12 cellular contexts compared by ENCODE assay signal in the genomic region with DNA sequence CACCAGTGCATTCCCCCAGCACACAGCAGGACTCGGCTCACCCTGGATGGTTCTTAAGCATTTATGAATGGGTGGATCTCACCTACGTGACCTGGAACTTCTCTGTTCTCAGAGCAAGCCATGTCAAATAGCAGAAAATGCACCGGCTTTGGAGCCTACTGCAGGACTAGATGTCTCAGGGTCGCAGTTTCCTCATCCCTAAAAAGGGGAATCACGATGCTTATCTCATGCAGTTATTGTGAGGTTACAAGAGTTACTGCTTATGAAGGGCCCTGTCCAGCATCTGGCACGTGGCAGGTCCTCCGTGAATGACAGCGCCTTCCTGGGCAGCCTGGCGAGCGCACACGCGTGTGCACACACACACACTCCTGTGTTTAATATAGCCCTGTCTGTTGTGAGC.
DNase-seq lines count a peak whose midpoint lies in the region; ATAC-seq and TF ChIP-seq lines count a peak whose summit lies in the region.
"Had no signal": no experiment of that assay in that cellular context is flagged by ENCODE, and none has a peak within 500 bp of the region (broad histone marks: within the 10 kb centered on the region; RNA-seq: fewer than 3 reads in every experiment).

No MANE protein-coding gene starts in this region.

- no peak for ATAC-seq in left cardiac atrium
- ATAC-seq in gastroesophageal sphincter = no peak
- ATAC-seq in GM18907 (IDR thresholded peaks at IDR 0.05; ENCODE audit: unreplicated experiment) = no peak
- ATAC-seq in upper lobe of right lung = no peak

- DNase-seq in cardiac muscle cell (ENCODE audit: low read depth in 1 of 2, low spot score in 1 of 2) (no peak), left cardiac atrium (no peak), transverse colon (no peak), upper lobe of right lung (no peak), A172 (ENCODE audit: low spot score) (no peak)
- DNase-seq: activated T-cell treated with anti-CD3 and anti-CD28 coated beads, Interleukin-2, amount 50 U/mL, for 4 hours; mammary epithelial cell; MM.1S had no signal

- H3K27me3 ChIP-seq in cardiac muscle cell (no peaks in the 10 kb centered on the region), OCI-LY3 (ENCODE audit: low read depth, low read length) (no peaks in the 10 kb centered on the region), gastroesophageal sphincter (no peaks in the 10 kb centered on the region), transverse colon (no peaks in the 10 kb centered on the region), upper lobe of right lung (no peaks in the 10 kb centered on the region)
- H3K27me3 ChIP-seq: SJSA1 had no signal

- H3K9me3 ChIP-seq in cardiac muscle cell (ENCODE audit: low read depth) (no peaks in the 10 kb centered on the region), OCI-LY3 (ENCODE audit: insufficient read depth, low read length) (no peaks in the 10 kb centered on the region), gastroesophageal sphincter (no peaks in the 10 kb centered on the region), transverse colon (no peaks in the 10 kb centered on the region), upper lobe of right lung (no peaks in the 10 kb centered on the region)
- H3K9me3 ChIP-seq: SJSA1 had no signal

- 69 to 77% methylated on average over 7 to 9 of the region's 12 CpGs for WGBS in gastroesophageal sphincter (ENCODE audit: low coverage in 1 of 2), 2 donors
- 90 to 100% methylated on average over 1 to 12 of the region's 12 CpGs for whole genome bisulfite sequencing in transverse colon (ENCODE audit: low coverage in 1 of 2), 2 donors

- intact Hi-C loops in left cardiac atrium (cut with DNase I) = no loop called here
- intact Hi-C loops in transverse colon (cut with DNase I; ENCODE audit: low total_unique reads) = no loop called here
- intact Hi-C loops in upper lobe of right lung (cut with DNase I) = no loop called here

- H3K27ac ChIP-seq in cardiac muscle cell (peak overlapping the region; percentile 90), OCI-LY3 (ENCODE audit: low read length) (peak overlapping the region; percentile 86), gastroesophageal sphincter (peak overlapping the region; percentile 72 to 91 (median 80)), transverse colon (peak overlapping the region; percentile 47 to 70 (median 64)), upper lobe of right lung (no peak overlapping the region)
- H3K27ac ChIP-seq: SJSA1 had no signal

- TF ChIP-seq EP300 in gastroesophageal sphincter (IDR thresholded peaks at IDR 0.05) (no peak), transverse colon (IDR thresholded peaks at IDR 0.05; ENCODE audit: low read depth) (no peak)

- H3K4me2 ChIP-seq in OCI-LY3 (ENCODE audit: low read length) = peak overlapping the region; percentile 84

- no peak overlapping the region for H2AFZ ChIP-seq in OCI-LY3 (ENCODE audit: low read depth, low read length)

- in situ Hi-C loops in transverse colon (cut with MboI; ENCODE audit: low pct_ligation_motif_present in 1 of 4, low pct_unique_long_range_greater_than_20kb in 1 of 4, low sequenced_read_pairs in 3 of 4) = no loop called here

- H3K9ac ChIP-seq in OCI-LY3 (ENCODE audit: low read length) = peak overlapping the region; percentile 53

- H3K79me2 ChIP-seq in OCI-LY3 (ENCODE audit: low read length) = peaks cover 95% of the 10 kb centered on the region

- no peaks in the 10 kb centered on the region for H4K20me1 ChIP-seq in OCI-LY3 (ENCODE audit: insufficient read depth, low read length)

- H3K4me3 ChIP-seq in cardiac muscle cell (no peak overlapping the region), OCI-LY3 (ENCODE audit: low read length) (no peak overlapping the region), gastroesophageal sphincter (no peak overlapping the region), transverse colon (no peak overlapping the region), upper lobe of right lung (no peak overlapping the region)
- H3K4me3 ChIP-seq: SJSA1 had no signal

- H3K4me1 ChIP-seq in cardiac muscle cell (ENCODE audit: low read depth) (peaks cover 31% of the 10 kb centered on the region), OCI-LY3 (ENCODE audit: low read length) (peaks cover 99% of the 10 kb centered on the region), gastroesophageal sphincter (peaks cover 18 to 95% (median 29%) of the 10 kb centered on the region in 3 donors), transverse colon (peaks cover 9 to 41% (median 27%) of the 10 kb centered on the region in 4 donors), upper lobe of right lung (peaks cover 31% of the 10 kb centered on the region)
- H3K4me1 ChIP-seq: SJSA1 had no signal

- TF ChIP-seq POLR2A in gastroesophageal sphincter (IDR thresholded peaks at IDR 0.05) = no peak
- no peak for TF ChIP-seq POLR2A in transverse colon (IDR thresholded peaks at IDR 0.05)

- H3K36me3 ChIP-seq in cardiac muscle cell = no peaks in the 10 kb centered on the region
- peaks cover 3% of the 10 kb centered on the region for H3K36me3 ChIP-seq in OCI-LY3 (replicated peaks; ENCODE audit: low read depth, low read length)
- H3K36me3 ChIP-seq in gastroesophageal sphincter = no peaks in the 10 kb centered on the region
- H3K36me3 ChIP-seq in transverse colon = no peaks in the 10 kb centered on the region
- no peaks in the 10 kb centered on the region for H3K36me3 ChIP-seq in upper lobe of right lung
- H3K36me3 ChIP-seq: SJSA1 had no signal

- TF ChIP-seq CTCF in cardiac muscle cell (IDR thresholded peaks at IDR 0.05; ENCODE audit: low read depth, low read length) = no peak
- no peak for TF ChIP-seq CTCF in OCI-LY3 (IDR thresholded peaks at IDR 0.05; ENCODE audit: low read depth, low read length)
- TF ChIP-seq CTCF in gastroesophageal sphincter (IDR thresholded peaks at IDR 0.05) = no peak
- no peak for TF ChIP-seq CTCF in transverse colon (IDR thresholded peaks at IDR 0.05)
- no peak for TF ChIP-seq CTCF in upper lobe of right lung (IDR thresholded peaks at IDR 0.05)
